ENCODE assay signal across 21 cellular contexts in the genomic region with DNA sequence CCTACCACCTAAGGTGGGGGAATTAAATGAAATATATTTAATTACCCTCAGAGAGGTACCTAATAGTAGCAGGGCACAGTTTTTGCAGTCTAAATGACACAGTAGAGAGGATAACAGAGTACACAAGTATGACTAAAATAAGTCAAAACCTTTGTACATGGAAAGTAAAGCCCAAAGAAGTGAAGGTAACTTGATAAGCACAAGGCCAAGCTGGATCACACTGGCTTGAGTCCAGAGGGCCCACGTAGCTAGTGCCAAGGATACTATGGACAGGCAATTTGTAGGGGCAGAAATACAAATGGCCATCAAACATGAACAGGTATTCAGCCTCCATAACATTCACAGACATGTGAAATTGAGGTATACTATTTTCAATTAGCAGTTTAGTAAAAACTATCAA. TPM values are rescaled to one million over a fixed set of nuclear protein-coding genes. Genes with fewer than 3 reads are reported as not detected.
DNase-seq lines count a peak whose midpoint lies in the region; ATAC-seq and TF ChIP-seq lines count a peak whose summit lies in the region.
"Had no signal": no experiment of that assay in that cellular context is flagged by ENCODE, and none has a peak within 500 bp of the region (broad histone marks: within the 10 kb centered on the region; RNA-seq: fewer than 3 reads in every experiment).

No MANE protein-coding gene starts in this region.

- peak overlapping the region; percentile 60; the same call in 1 of the 2 replicates for H3K27ac Mint-ChIP-seq in WTC11
- H3K27ac Mint-ChIP-seq: B cell; CD4-positive, CD25-positive, alpha-beta regulatory T cell; CD8-positive, alpha-beta T cell; GM23338; HFFc6 had no signal

- DNase-seq in WTC11 (ENCODE audit: low spot score) = no peak
- DNase-seq in iPS-NIHi7 (ENCODE audit: extremely low spot score) = peak; percentile 2
- DNase-seq in mesenchymal stem cell = no peak
- no peak for DNase-seq in HUDEP-2 (lab: John Stamatoyannopoulos, UW; ENCODE audit: unreplicated experiment in 76 of 76)
- no peak for DNase-seq in T-helper 2 cell
- DNase-seq: CD4-positive, CD25-positive, alpha-beta regulatory T cell; CD8-positive, alpha-beta T cell; DMS79; EL; GDM1; HFFc6 had no signal

- CTCF ChIA-PET in WTC11 (lab: Charles Lee) = interaction anchor here (1.0 to 2.6 kb wide), 3 partner anchors 7 to 47 kb away, joined by 4 to 16 read pairs (median 7); a partner anchor contains a TSS

- WGBS in mesenchymal stem cell = 71% methylated on average over 1 of the region's 1 CpG

- peak overlapping the region; percentile 34 for H2AK5ac ChIP-seq in mesenchymal stem cell (ENCODE audit: low read length, severe bottlenecking)

- H2BK120ac ChIP-seq in mesenchymal stem cell (ENCODE audit: low read depth, low read length) = no peak overlapping the region

- no peak overlapping the region for H2AFZ ChIP-seq in mesenchymal stem cell (ENCODE audit: low read depth, low read length)
- H2AFZ ChIP-seq: GM23338 had no signal

- no peak overlapping the region for H2BK12ac ChIP-seq in mesenchymal stem cell (ENCODE audit: low read length in 2 of 2)

- H3K18ac ChIP-seq in mesenchymal stem cell (ENCODE audit: low read depth in 1 of 2, low read length in 2 of 2) = no peak overlapping the region

- H3K36me3 Mint-ChIP-seq in WTC11 = peaks cover 3% of the 10 kb centered on the region; the same call in 1 of the 2 replicates
- H3K36me3 Mint-ChIP-seq: CD4-positive, CD25-positive, alpha-beta regulatory T cell; CD8-positive, alpha-beta T cell had no signal

- H3K4me3 ChIP-seq in mesenchymal stem cell (ENCODE audit: insufficient read depth in 1 of 2, low read depth in 1 of 2, low read length in 2 of 2) = no peak overlapping the region
- H3K4me3 ChIP-seq: BLaER1, GM12878, GM23338, HAP-1 had no signal

- no peak overlapping the region for H3K4me2 ChIP-seq in mesenchymal stem cell (ENCODE audit: low read length, poor library complexity, severe bottlenecking)
- H3K4me2 ChIP-seq: BLaER1, GM23338 had no signal

- H2BK5ac ChIP-seq in mesenchymal stem cell (ENCODE audit: low read depth, low read length, poor library complexity, severe bottlenecking) = no peak overlapping the region

- H4K91ac ChIP-seq in mesenchymal stem cell (ENCODE audit: low read length) = no peak overlapping the region

- no peak overlapping the region for H4K8ac ChIP-seq in mesenchymal stem cell (ENCODE audit: low read length)

- H3K9me3 ChIP-seq in mesenchymal stem cell (ENCODE audit: control insufficient read depth, low read length) = no peaks in the 10 kb centered on the region
- H3K9me3 ChIP-seq: BLaER1, Caco-2, HAP-1 had no signal

- H3K27ac ChIP-seq in 22Rv1 (0 out of 2 replicates have a peak overlapping the region, but pooled peaks have one; percentile 7), mesenchymal stem cell (ENCODE audit: low read length, poor library complexity, severe bottlenecking) (no peak overlapping the region)
- H3K27ac ChIP-seq: BLaER1, C4-2B had no signal

- H3K36me3 ChIP-seq in mesenchymal stem cell (ENCODE audit: control insufficient read depth in 1 of 2, insufficient read depth in 2 of 2, low read depth in 1 of 2, low read length in 2 of 2) = peaks cover 2 to 4% of the 10 kb centered on the region in 2 experiments
- H3K36me3 ChIP-seq: HAP-1 had no signal

- H3K14ac ChIP-seq in mesenchymal stem cell (ENCODE audit: low read length in 2 of 2) = no peak overlapping the region

- POLR2A ChIA-PET in WTC11 (lab: Charles Lee) = no interaction called here

- TF ChIP-seq CTCF in 22Rv1 (IDR thresholded peaks at IDR 0.05) (no peak), WTC11 (IDR thresholded peaks at IDR 0.05) (no peak)

- no peaks in the 10 kb centered on the region for H3K27me3 Mint-ChIP-seq in WTC11 (ENCODE audit: low read depth)
- H3K27me3 Mint-ChIP-seq: B cell; CD4-positive, CD25-positive, alpha-beta regulatory T cell had no signal

- H3K9ac ChIP-seq in mesenchymal stem cell (ENCODE audit: low read length) = no peak overlapping the region
- H3K9ac ChIP-seq: BLaER1 had no signal

- ATAC-seq in WTC11 = no peak
- no peak for ATAC-seq in HG02840 (IDR thresholded peaks at IDR 0.05; ENCODE audit: low FRiP score, unreplicated experiment)
- no peak for ATAC-seq in GM21737 (IDR thresholded peaks at IDR 0.05; ENCODE audit: unreplicated experiment)
- ATAC-seq: CD8-positive, alpha-beta T cell; GM12878; GM23338 had no signal

- H3K9me3 Mint-ChIP-seq in WTC11 = no peaks in the 10 kb centered on the region
- H3K9me3 Mint-ChIP-seq: CD4-positive, CD25-positive, alpha-beta regulatory T cell; CD8-positive, alpha-beta T cell; GM23338; HFFc6 had no signal

- no peak overlapping the region for H3K23ac ChIP-seq in mesenchymal stem cell (ENCODE audit: low read length in 2 of 2)

- no peak overlapping the region for H3K4me3 Mint-ChIP-seq in WTC11
- H3K4me3 Mint-ChIP-seq: B cell; CD8-positive, alpha-beta T cell; GM23338; HFFc6 had no signal

- peaks cover 12% of the 10 kb centered on the region for H3K4me1 ChIP-seq in mesenchymal stem cell (ENCODE audit: control insufficient read depth, insufficient read depth, low read depth, low read length)

- H3K79me1 ChIP-seq in mesenchymal stem cell (replicated peaks; ENCODE audit: low read length, poor library complexity, severe bottlenecking) = peaks cover 15% of the 10 kb centered on the region

- H3K4ac ChIP-seq in mesenchymal stem cell (ENCODE audit: low read depth in 1 of 2, low read length in 2 of 2) = no peak overlapping the region

- peaks cover 23% of the 10 kb centered on the region for H3K4me1 Mint-ChIP-seq in WTC11

- H2BK15ac ChIP-seq in mesenchymal stem cell (ENCODE audit: low read depth, poor library complexity, severe bottlenecking) = no peak overlapping the region

- H3K27me3 ChIP-seq in mesenchymal stem cell (ENCODE audit: control insufficient read depth in 1 of 2, insufficient read depth in 1 of 2, low read length in 2 of 2) = no peaks in the 10 kb centered on the region
- H3K27me3 ChIP-seq: BLaER1 had no signal

TF ChIP-seq in WTC11, 78 proteins besides CTCF, POLR2A, EP300 and RAD21 (continues in another document):
- TF ChIP-seq, protein P1, sequence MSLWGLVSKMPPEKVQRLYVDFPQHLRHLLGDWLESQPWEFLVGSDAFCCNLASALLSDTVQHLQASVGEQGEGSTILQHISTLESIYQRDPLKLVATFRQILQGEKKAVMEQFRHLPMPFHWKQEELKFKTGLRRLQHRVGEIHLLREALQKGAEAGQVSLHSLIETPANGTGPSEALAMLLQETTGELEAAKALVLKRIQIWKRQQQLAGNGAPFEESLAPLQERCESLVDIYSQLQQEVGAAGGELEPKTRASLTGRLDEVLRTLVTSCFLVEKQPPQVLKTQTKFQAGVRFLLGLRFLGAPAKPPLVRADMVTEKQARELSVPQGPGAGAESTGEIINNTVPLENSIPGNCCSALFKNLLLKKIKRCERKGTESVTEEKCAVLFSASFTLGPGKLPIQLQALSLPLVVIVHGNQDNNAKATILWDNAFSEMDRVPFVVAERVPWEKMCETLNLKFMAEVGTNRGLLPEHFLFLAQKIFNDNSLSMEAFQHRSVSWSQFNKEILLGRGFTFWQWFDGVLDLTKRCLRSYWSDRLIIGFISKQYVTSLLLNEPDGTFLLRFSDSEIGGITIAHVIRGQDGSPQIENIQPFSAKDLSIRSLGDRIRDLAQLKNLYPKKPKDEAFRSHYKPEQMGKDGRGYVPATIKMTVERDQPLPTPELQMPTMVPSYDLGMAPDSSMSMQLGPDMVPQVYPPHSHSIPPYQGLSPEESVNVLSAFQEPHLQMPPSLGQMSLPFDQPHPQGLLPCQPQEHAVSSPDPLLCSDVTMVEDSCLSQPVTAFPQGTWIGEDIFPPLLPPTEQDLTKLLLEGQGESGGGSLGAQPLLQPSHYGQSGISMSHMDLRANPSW (CRISPR knock-in tag; conservative IDR thresholded peaks at IDR 0.05; ENCODE audit: low read depth) = no peak
- no peak for TF ChIP-seq ZNF263 (CRISPR knock-in tag; IDR thresholded peaks at IDR 0.05; ENCODE audit: low read depth)
- TF ChIP-seq SMAD4 (CRISPR knock-in tag; IDR thresholded peaks at IDR 0.05) = no peak
- no peak for TF ChIP-seq FOXP1 (CRISPR knock-in tag; IDR thresholded peaks at IDR 0.05; ENCODE audit: borderline replicate concordance)
- TF ChIP-seq, protein P2, sequence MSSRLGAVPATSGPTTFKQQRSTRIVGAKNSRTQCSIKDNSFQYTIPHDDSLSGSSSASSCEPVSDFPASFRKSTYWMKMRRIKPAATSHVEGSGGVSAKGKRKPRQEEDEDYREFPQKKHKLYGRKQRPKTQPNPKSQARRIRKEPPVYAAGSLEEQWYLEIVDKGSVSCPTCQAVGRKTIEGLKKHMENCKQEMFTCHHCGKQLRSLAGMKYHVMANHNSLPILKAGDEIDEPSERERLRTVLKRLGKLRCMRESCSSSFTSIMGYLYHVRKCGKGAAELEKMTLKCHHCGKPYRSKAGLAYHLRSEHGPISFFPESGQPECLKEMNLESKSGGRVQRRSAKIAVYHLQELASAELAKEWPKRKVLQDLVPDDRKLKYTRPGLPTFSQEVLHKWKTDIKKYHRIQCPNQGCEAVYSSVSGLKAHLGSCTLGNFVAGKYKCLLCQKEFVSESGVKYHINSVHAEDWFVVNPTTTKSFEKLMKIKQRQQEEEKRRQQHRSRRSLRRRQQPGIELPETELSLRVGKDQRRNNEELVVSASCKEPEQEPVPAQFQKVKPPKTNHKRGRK (CRISPR knock-in tag; IDR thresholded peaks at IDR 0.05; ENCODE audit: borderline replicate concordance) = no peak
- no peak for TF ChIP-seq NR3C1 (CRISPR knock-in tag; conservative IDR thresholded peaks at IDR 0.05; ENCODE audit: low read depth)
- no peak for TF ChIP-seq NR1H2 (CRISPR knock-in tag; IDR thresholded peaks at IDR 0.05)
- TF ChIP-seq, protein P3, sequence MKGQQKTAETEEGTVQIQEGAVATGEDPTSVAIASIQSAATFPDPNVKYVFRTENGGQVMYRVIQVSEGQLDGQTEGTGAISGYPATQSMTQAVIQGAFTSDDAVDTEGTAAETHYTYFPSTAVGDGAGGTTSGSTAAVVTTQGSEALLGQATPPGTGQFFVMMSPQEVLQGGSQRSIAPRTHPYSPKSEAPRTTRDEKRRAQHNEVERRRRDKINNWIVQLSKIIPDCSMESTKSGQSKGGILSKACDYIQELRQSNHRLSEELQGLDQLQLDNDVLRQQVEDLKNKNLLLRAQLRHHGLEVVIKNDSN (CRISPR knock-in tag; IDR thresholded peaks at IDR 0.05) = no peak
- TF ChIP-seq CREB1 (CRISPR knock-in tag; IDR thresholded peaks at IDR 0.05) = no peak
- TF ChIP-seq ZNF671 (CRISPR knock-in tag; IDR thresholded peaks at IDR 0.05) = no peak
- TF ChIP-seq TCF7 (CRISPR knock-in tag; IDR thresholded peaks at IDR 0.05; ENCODE audit: low read depth) = no peak
- TF ChIP-seq FOXJ3 (CRISPR knock-in tag; IDR thresholded peaks at IDR 0.05; ENCODE audit: borderline replicate concordance) = no peak

RNA-seq across cellular contexts. Expression of a gene that starts 7.6 kb away (rescaled TPM):
- 38.5 to 54.9 TPM (median 42.5 TPM) in 3 replicates for total RNA-seq in WTC11 (2021)
- polyA plus RNA-seq in mesenchymal stem cell (2013, experiment 1 of 2) = 16.2 TPM
- polyA plus RNA-seq in mesenchymal stem cell (2013, experiment 2 of 2) = 15.0 TPM
